1 cellular context compared by ENCODE assay signal in genomic region chr15:75712668-75713337, GRCh38.
TF ChIP-seq lines count a peak whose summit lies in the region.

A gene with protein sequence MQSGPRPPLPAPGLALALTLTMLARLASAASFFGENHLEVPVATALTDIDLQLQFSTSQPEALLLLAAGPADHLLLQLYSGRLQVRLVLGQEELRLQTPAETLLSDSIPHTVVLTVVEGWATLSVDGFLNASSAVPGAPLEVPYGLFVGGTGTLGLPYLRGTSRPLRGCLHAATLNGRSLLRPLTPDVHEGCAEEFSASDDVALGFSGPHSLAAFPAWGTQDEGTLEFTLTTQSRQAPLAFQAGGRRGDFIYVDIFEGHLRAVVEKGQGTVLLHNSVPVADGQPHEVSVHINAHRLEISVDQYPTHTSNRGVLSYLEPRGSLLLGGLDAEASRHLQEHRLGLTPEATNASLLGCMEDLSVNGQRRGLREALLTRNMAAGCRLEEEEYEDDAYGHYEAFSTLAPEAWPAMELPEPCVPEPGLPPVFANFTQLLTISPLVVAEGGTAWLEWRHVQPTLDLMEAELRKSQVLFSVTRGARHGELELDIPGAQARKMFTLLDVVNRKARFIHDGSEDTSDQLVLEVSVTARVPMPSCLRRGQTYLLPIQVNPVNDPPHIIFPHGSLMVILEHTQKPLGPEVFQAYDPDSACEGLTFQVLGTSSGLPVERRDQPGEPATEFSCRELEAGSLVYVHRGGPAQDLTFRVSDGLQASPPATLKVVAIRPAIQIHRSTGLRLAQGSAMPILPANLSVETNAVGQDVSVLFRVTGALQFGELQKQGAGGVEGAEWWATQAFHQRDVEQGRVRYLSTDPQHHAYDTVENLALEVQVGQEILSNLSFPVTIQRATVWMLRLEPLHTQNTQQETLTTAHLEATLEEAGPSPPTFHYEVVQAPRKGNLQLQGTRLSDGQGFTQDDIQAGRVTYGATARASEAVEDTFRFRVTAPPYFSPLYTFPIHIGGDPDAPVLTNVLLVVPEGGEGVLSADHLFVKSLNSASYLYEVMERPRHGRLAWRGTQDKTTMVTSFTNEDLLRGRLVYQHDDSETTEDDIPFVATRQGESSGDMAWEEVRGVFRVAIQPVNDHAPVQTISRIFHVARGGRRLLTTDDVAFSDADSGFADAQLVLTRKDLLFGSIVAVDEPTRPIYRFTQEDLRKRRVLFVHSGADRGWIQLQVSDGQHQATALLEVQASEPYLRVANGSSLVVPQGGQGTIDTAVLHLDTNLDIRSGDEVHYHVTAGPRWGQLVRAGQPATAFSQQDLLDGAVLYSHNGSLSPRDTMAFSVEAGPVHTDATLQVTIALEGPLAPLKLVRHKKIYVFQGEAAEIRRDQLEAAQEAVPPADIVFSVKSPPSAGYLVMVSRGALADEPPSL (N-terminal part only) (minus strand): TSS chr15:75712848. CDS start chr15:75712755, 93 bp downstream.

TF ChIP-seq in HEK293, 187 proteins besides CTCF, POLR2A, EP300 and RAD21 (continued from another document):
- TF ChIP-seq, protein P1, sequence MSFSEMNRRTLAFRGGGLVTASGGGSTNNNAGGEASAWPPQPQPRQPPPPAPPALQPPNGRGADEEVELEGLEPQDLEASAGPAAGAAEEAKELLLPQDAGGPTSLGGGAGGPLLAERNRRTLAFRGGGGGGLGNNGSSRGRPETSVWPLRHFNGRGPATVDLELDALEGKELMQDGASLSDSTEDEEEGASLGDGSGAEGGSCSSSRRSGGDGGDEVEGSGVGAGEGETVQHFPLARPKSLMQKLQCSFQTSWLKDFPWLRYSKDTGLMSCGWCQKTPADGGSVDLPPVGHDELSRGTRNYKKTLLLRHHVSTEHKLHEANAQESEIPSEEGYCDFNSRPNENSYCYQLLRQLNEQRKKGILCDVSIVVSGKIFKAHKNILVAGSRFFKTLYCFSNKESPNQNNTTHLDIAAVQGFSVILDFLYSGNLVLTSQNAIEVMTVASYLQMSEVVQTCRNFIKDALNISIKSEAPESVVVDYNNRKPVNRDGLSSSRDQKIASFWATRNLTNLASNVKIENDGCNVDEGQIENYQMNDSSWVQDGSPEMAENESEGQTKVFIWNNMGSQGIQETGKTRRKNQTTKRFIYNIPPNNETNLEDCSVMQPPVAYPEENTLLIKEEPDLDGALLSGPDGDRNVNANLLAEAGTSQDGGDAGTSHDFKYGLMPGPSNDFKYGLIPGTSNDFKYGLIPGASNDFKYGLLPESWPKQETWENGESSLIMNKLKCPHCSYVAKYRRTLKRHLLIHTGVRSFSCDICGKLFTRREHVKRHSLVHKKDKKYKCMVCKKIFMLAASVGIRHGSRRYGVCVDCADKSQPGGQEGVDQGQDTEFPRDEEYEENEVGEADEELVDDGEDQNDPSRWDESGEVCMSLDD (tag by site-specific recombination; IDR thresholded peaks at IDR 0.05), result peak; percentile 32; the same call in 1 of the 2 replicates
- TF ChIP-seq OSR2 (tag by site-specific recombination; IDR thresholded peaks at IDR 0.05), result peak; percentile 32; the same call in 1 of the 2 replicates
- TF ChIP-seq ZNF777 (tag by site-specific recombination; IDR thresholded peaks at IDR 0.05; ENCODE audit: borderline replicate concordance), result no peak
